In the genomic region with DNA sequence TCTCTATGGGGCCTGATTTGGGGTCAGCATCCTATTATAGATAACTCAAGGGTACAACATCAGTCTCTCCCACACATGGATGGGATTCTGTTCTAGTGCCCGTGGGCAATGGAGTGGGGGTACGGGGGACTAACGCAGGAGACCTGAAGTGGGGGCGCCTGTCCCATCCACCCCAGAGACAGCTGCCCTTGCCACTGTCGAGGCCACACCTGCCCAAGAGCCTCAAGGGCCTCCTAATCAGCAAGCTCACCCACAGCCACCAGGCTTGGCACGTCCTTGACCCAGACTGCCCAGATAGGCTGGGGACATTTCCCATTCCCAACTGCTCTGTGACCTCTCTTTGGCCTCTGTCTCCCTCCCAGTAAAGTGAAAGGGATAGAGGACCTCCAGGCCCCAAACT, we compare ENCODE assay signal across 1 cellular context.
TF ChIP-seq lines count a peak whose summit lies in the region.

No MANE protein-coding gene starts in this region.

TF ChIP-seq in H1, 55 proteins besides CTCF, POLR2A, EP300 and RAD21:
- TF ChIP-seq CBX8 (IDR thresholded peaks at IDR 0.05; ENCODE audit: borderline replicate concordance, low read depth, low read length): no peak
- TF ChIP-seq EZH2 (IDR thresholded peaks at IDR 0.05; ENCODE audit: low read depth, low read length, severe bottlenecking): no peak
- TF ChIP-seq HDAC6 (IDR thresholded peaks at IDR 0.05; ENCODE audit: low read depth, low read length): no peak
- TF ChIP-seq SRF (IDR thresholded peaks at IDR 0.05; ENCODE audit: low read depth, low read length): no peak
- TF ChIP-seq KDM5A (IDR thresholded peaks at IDR 0.05; ENCODE audit: low read length): no peak
- TF ChIP-seq FOSL1 (IDR thresholded peaks at IDR 0.05; ENCODE audit: insufficient read depth, low read depth, low read length): no peak
- no peak for TF ChIP-seq CHD2 (IDR thresholded peaks at IDR 0.05; ENCODE audit: low read length)
- TF ChIP-seq, protein P1, sequence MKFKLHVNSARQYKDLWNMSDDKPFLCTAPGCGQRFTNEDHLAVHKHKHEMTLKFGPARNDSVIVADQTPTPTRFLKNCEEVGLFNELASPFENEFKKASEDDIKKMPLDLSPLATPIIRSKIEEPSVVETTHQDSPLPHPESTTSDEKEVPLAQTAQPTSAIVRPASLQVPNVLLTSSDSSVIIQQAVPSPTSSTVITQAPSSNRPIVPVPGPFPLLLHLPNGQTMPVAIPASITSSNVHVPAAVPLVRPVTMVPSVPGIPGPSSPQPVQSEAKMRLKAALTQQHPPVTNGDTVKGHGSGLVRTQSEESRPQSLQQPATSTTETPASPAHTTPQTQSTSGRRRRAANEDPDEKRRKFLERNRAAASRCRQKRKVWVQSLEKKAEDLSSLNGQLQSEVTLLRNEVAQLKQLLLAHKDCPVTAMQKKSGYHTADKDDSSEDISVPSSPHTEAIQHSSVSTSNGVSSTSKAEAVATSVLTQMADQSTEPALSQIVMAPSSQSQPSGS (IDR thresholded peaks at IDR 0.05; ENCODE audit: low read length): no peak
- no peak for TF ChIP-seq BACH1 (IDR thresholded peaks at IDR 0.05; ENCODE audit: low read length)
- TF ChIP-seq JUND (IDR thresholded peaks at IDR 0.05; ENCODE audit: low read length): no peak
- no peak for TF ChIP-seq TAF1 (IDR thresholded peaks at IDR 0.05; ENCODE audit: low read depth, low read length)
- TF ChIP-seq KDM4A (IDR thresholded peaks at IDR 0.05; ENCODE audit: low read depth, low read length, severe bottlenecking): no peak
- TF ChIP-seq SIRT6 (IDR thresholded peaks at IDR 0.05; ENCODE audit: low read length): no peak
- TF ChIP-seq SP2 (IDR thresholded peaks at IDR 0.05; ENCODE audit: low read length): no peak
- no peak for TF ChIP-seq CHD1 (IDR thresholded peaks at IDR 0.05; ENCODE audit: low read depth, low read length)
